18 cellular contexts compared by ENCODE assay signal in the genomic region with DNA sequence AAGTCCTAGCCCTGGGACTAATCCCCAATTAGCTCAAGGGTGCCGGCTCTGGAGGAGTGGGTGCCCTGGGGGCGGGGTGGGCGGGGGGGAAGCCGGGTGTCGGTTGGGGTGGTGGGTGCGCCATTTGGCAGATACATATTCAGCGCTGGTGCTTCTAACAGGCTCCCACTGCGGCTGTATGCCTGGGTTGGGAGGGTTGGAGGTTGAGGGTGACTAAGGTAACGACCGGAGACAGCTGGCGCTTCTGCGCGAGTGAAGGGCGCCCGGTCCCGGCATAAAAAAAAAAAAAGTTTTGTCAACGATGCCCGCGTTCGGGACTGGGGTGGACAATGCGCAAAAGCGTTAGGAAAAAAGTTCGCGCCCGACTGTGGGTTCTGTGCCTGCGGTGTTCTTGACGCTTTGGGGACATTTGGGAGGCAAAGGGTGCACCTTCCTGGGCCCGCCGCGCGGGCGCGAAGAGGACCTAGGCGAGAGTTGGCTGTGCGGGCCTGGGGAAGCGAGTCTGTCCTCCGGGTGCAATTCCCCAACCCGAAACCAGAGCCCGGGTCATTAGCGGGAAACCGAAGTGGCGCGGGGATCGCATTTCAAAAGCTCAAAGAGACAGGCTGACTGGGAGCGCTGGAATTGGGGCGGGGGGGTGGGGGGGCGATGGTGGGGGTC. TPM values are rescaled to one million over a fixed set of nuclear protein-coding genes. Genes with fewer than 3 reads are reported as not detected.
DNase-seq lines count a peak whose midpoint lies in the region; ATAC-seq and TF ChIP-seq lines count a peak whose summit lies in the region.
"Had no signal": no experiment of that assay in that cellular context is flagged by ENCODE, and none has a peak within 500 bp of the region (broad histone marks: within the 10 kb centered on the region; RNA-seq: fewer than 3 reads in every experiment).

No MANE protein-coding gene starts in this region.

- H3K4me3 Mint-ChIP-seq in natural killer cell treated with Interleukin-12 subunit alpha and Interleukin-12 subunit beta and Interleukin-15 and Interleukin-18, amount 100 ng/mL, for 72 hours, result no peak overlapping the region
- H3K4me3 Mint-ChIP-seq: activated CD4-positive, alpha-beta T cell treated with anti-CD3 and anti-CD28 coated beads, Interleukin-2, amount 10 ng/mL, durations not matched to agents 7 days and 5 days; activated T-cell treated with anti-CD3 and anti-CD28 coated beads, Interleukin-2, amount 50 U/mL, for 24 hours; CD4-positive, alpha-beta memory T cell; dendritic cell treated with granulocyte-macrophage colony-stimulating factor and Interleukin-4, amounts not matched to agents 40 ng/mL and 50 ng/mL, for 4 days; immature natural killer cell had no signal

- no peaks in the 10 kb centered on the region for H3K9me3 Mint-ChIP-seq in natural killer cell treated with Interleukin-12 subunit alpha and Interleukin-12 subunit beta and Interleukin-15 and Interleukin-18, amount 100 ng/mL, for 72 hours
- H3K9me3 Mint-ChIP-seq: activated CD4-positive, alpha-beta T cell treated with anti-CD3 and anti-CD28 coated beads, Interleukin-2, amount 10 ng/mL, durations not matched to agents 7 days and 5 days; activated T-cell treated with anti-CD3 and anti-CD28 coated beads, Interleukin-2, amount 50 U/mL, for 24 hours; dendritic cell treated with granulocyte-macrophage colony-stimulating factor and Interleukin-4, amounts not matched to agents 40 ng/mL and 50 ng/mL, for 4 days had no signal

- H3K36me3 ChIP-seq in HUES64 (ENCODE audit: insufficient read depth, low read length) (no peaks in the 10 kb centered on the region), lower lobe of right lung (no peaks in the 10 kb centered on the region), thyroid gland (no peaks in the 10 kb centered on the region), colonic mucosa (no peaks in the 10 kb centered on the region)
- H3K36me3 ChIP-seq: adrenal gland, Peyer's patch, uterus had no signal

- H3K27ac Mint-ChIP-seq in natural killer cell treated with Interleukin-12 subunit alpha and Interleukin-12 subunit beta and Interleukin-15 and Interleukin-18, amount 100 ng/mL, for 72 hours, result no peak overlapping the region
- H3K27ac Mint-ChIP-seq: activated CD4-positive, alpha-beta T cell treated with anti-CD3 and anti-CD28 coated beads, Interleukin-2, amount 10 ng/mL, durations not matched to agents 7 days and 5 days; activated T-cell treated with anti-CD3 and anti-CD28 coated beads, Interleukin-2, amount 50 U/mL, for 24 hours; CD4-positive, alpha-beta memory T cell; dendritic cell treated with granulocyte-macrophage colony-stimulating factor and Interleukin-4, amounts not matched to agents 40 ng/mL and 50 ng/mL, for 4 days; immature natural killer cell had no signal

- H3K4me1 ChIP-seq in HUES64 (ENCODE audit: insufficient read depth, low read length) (peaks cover 30% of the 10 kb centered on the region), lower lobe of right lung (peaks cover 8% of the 10 kb centered on the region), thyroid gland (peaks cover 9 to 25% of the 10 kb centered on the region in 2 donors), colonic mucosa (peaks cover 4% of the 10 kb centered on the region)
- H3K4me1 ChIP-seq: uterus had no signal

- H3K27me3 Mint-ChIP-seq in natural killer cell treated with Interleukin-12 subunit alpha and Interleukin-12 subunit beta and Interleukin-15 and Interleukin-18, amount 100 ng/mL, for 72 hours, result peaks cover 36 to 45% of the 10 kb centered on the region in 2 donors

- H3K27ac ChIP-seq in HUES64 (ENCODE audit: low read depth, low read length) (no peak overlapping the region), lower lobe of right lung (no peak overlapping the region), thyroid gland (peak overlapping the region; percentile 92 to 99 (median 99)), colonic mucosa (no peak overlapping the region)
- H3K27ac ChIP-seq: adrenal gland, Peyer's patch had no signal

- TF ChIP-seq CTCF in cardiac fibroblast (IDR thresholded peaks at IDR 0.05; ENCODE audit: low read depth, low read length) (no peak), lower lobe of right lung (IDR thresholded peaks at IDR 0.05) (no peak), thyroid gland (IDR thresholded peaks at IDR 0.05) (no peak), colonic mucosa (IDR thresholded peaks at IDR 0.05) (no peak)

- intact Hi-C loops in lower lobe of right lung (cut with DNase I), result loop anchor here (5.0 kb wide), 1 partner anchor 1253 kb away; no protein-coding TSS in a partner anchor
- intact Hi-C loops in thyroid gland (cut with DNase I), result loop anchor here (5.0 to 10.0 kb wide), 3 partner anchors 970 to 1253 kb away; no protein-coding TSS in a partner anchor
- intact Hi-C loops in colonic mucosa (cut with DNase I), result loop anchor here (5.0 to 10.0 kb wide), 3 partner anchors 500 to 1253 kb away; no protein-coding TSS in a partner anchor

- TF ChIP-seq POLR2A in thyroid gland (IDR thresholded peaks at IDR 0.05), result no peak

- H3K27me3 ChIP-seq in HUES64 (ENCODE audit: insufficient read depth, low read length), result peaks cover 89% of the 10 kb centered on the region
- peaks cover 67% of the 10 kb centered on the region for H3K27me3 ChIP-seq in lower lobe of right lung (ENCODE audit: low read depth)
- H3K27me3 ChIP-seq in thyroid gland, result no peaks in the 10 kb centered on the region
- peaks cover 25% of the 10 kb centered on the region for H3K27me3 ChIP-seq in colonic mucosa
- H3K27me3 ChIP-seq: adrenal gland, Peyer's patch had no signal

- H3K4me1 Mint-ChIP-seq in natural killer cell treated with Interleukin-12 subunit alpha and Interleukin-12 subunit beta and Interleukin-15 and Interleukin-18, amount 100 ng/mL, for 72 hours (ENCODE audit: low read depth in 2 of 2), result peaks cover 0 to 5% of the 10 kb centered on the region in 2 donors
- H3K4me1 Mint-ChIP-seq: activated CD4-positive, alpha-beta T cell treated with anti-CD3 and anti-CD28 coated beads, Interleukin-2, amount 10 ng/mL, durations not matched to agents 7 days and 5 days; immature natural killer cell had no signal

- H3K4me3 ChIP-seq in HUES64 (ENCODE audit: low read length) (peak overlapping the region; percentile 33; the same call in 1 of the 2 replicates), cardiac fibroblast (replicated peaks in 1 of 2; ENCODE audit: low read depth in 2 of 2, low read length in 2 of 2) (peak overlapping the region; percentile 6 to 33), lower lobe of right lung (peak overlapping the region; percentile 14), thyroid gland (replicated peaks in 1 of 3) (peak overlapping the region in 2 of 3 donors; percentile 25 to 26), colonic mucosa (no peak overlapping the region)
- H3K4me3 ChIP-seq: adrenal gland, uterus had no signal

- no peaks in the 10 kb centered on the region for H3K9me3 ChIP-seq in HUES64 (ENCODE audit: insufficient read depth, low read depth, low read length)
- H3K9me3 ChIP-seq in lower lobe of right lung, result no peaks in the 10 kb centered on the region
- H3K9me3 ChIP-seq in thyroid gland, result no peaks in the 10 kb centered on the region
- no peaks in the 10 kb centered on the region for H3K9me3 ChIP-seq in colonic mucosa
- H3K9me3 ChIP-seq: adrenal gland, Peyer's patch, uterus had no signal

- no peaks in the 10 kb centered on the region for H3K36me3 Mint-ChIP-seq in natural killer cell treated with Interleukin-12 subunit alpha and Interleukin-12 subunit beta and Interleukin-15 and Interleukin-18, amount 100 ng/mL, for 72 hours
- H3K36me3 Mint-ChIP-seq: CD4-positive, alpha-beta memory T cell had no signal

- ATAC-seq in lower lobe of right lung, result no peak
- ATAC-seq in natural killer cell treated with Interleukin-12 subunit alpha and Interleukin-12 subunit beta and Interleukin-15 and Interleukin-18, amount 100 ng/mL, for 72 hours, result no peak

- no peak for DNase-seq in cardiac fibroblast (ENCODE audit: low read depth in 2 of 2)
- no peak for DNase-seq in lower lobe of right lung
- peak; percentile 48 to 56 for DNase-seq in thyroid gland
- no peak for DNase-seq in COR-L47 (lab: John Stamatoyannopoulos, UW)
- DNase-seq in natural killer cell treated with Interleukin-12 subunit alpha and Interleukin-12 subunit beta and Interleukin-15 and Interleukin-18, amount 100 ng/mL, for 72 hours (ENCODE audit: low spot score), result no peak
- no peak for DNase-seq in colonic mucosa
- DNase-seq: activated CD4-positive, alpha-beta T cell treated with anti-CD3 and anti-CD28 coated beads, Interleukin-2, amount 10 ng/mL, durations not matched to agents 7 days and 5 days; activated T-cell treated with anti-CD3 and anti-CD28 coated beads, Interleukin-2, amount 50 U/mL, for 24 hours; adrenal gland; CD4-positive, alpha-beta memory T cell; immature natural killer cell; KG1; Peyer's patch; stimulated activated CD4-positive, alpha-beta T cell treated with anti-CD3 and anti-CD28 coated beads, Interleukin-4, amount 100 ng/mL, for 24 hours; T-helper 2 cell; uterus had no signal

- WGBS in HUES64, result 2% methylated on average over 38 of the region's 47 CpGs
- 3 to 21% methylated on average over 37 to 40 of the region's 47 CpGs for WGBS in thyroid gland, 2 donors

- no peak overlapping the region for H3K9ac ChIP-seq in HUES64 (ENCODE audit: low read depth, low read length)
- no peak overlapping the region for H3K9ac ChIP-seq in colonic mucosa (ENCODE audit: low read depth in 2 of 2, low read length in 2 of 2)

RNA-seq across cellular contexts. Expression of a gene that starts 19.2 kb away (rescaled TPM):
- polyA plus RNA-seq in HUES64 (2013, experiment 1 of 2), result 1.8 TPM
- polyA plus RNA-seq in HUES64 (2013, experiment 2 of 2), result 1.9 TPM
- total RNA-seq in lower lobe of right lung (50.9 TPM), thyroid gland (100 to 1,000 TPM; 104 to 258 (median 192) TPM), colonic mucosa (1 to 10 TPM; 4.8 to 7.2 TPM)
- total RNA-seq in natural killer cell treated with Interleukin-12 subunit alpha and Interleukin-12 subunit beta and Interleukin-15 and Interleukin-18, amount 100 ng/mL, for 72 hours, result not detected
- total RNA-seq: activated CD4-positive, alpha-beta T cell treated with anti-CD3 and anti-CD28 coated beads, Interleukin-2, amount 10 ng/mL, durations not matched to agents 7 days and 5 days; CD4-positive, alpha-beta memory T cell had no signal
- polyA plus RNA-seq: CD4-positive, alpha-beta memory T cell; immature natural killer cell had no signal

Comparison
In these comparisons a context has a peak if more than half of its experiments do, and no peak if none do; other contexts are left out.
1. H3K27ac ChIP-seq: peak in thyroid gland (3 of 3); none in HUES64 (single experiment), lower lobe of right lung (single experiment) and colonic mucosa (single experiment).
2. DNase-seq: peak in thyroid gland (2 of 2); none in cardiac fibroblast (0 of 2), lower lobe of right lung (single experiment), COR-L47 (single experiment), natural killer cell treated with Interleukin-12 subunit alpha and Interleukin-12 subunit beta and Interleukin-15 and Interleukin-18, amount 100 ng/mL, for 72 hours (single experiment) and colonic mucosa (single experiment).
3. RNA of a gene that starts 19.2 kb away (total RNA-seq): 104 to 258 TPM in thyroid gland, 50.9 TPM in lower lobe of right lung (single experiment) and 4.8 to 7.2 TPM in colonic mucosa; not detected in natural killer cell treated with Interleukin-12 subunit alpha and Interleukin-12 subunit beta and Interleukin-15 and Interleukin-18, amount 100 ng/mL, for 72 hours; every median in the first group is over 4 times any median in the second.